Comparison of ENCODE assay signal across 30 cellular contexts in the genomic region with DNA sequence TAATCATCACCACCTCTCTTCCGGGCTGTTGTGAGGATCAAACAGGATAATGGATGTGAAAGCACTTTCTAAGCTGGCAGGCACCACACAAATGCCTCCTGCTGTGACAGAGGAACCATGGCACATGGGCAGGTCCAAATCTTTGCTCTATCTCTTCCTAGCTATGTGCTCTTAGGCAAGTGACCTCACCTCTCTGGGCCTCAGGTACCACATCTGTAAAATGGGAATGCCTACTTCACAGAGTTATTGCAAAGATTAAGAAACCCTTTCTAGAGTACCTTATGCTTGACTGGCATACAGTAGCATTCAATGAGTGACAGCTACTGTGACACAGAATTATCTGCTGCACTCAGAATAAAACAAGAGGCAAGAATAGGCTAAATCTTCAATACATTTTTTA.
"Had no signal": no experiment of that assay in that cellular context is flagged by ENCODE, and none has a peak within 500 bp of the region (broad histone marks: within the 10 kb centered on the region; RNA-seq: fewer than 3 reads in every experiment).

No MANE protein-coding gene starts in this region.

- H3K9me3 ChIP-seq: left lung, lower lobe of right lung, neutrophil, ovary, right atrium auricular region, stomach, thoracic aorta, tibial artery, upper lobe of right lung had no signal

- H3K4me1 ChIP-seq: tibial artery had no signal

- DNase-seq: immature natural killer cell; kidney; left colon; left lung; lower lobe of right lung; mammary epithelial cell; mesenchymal stem cell; naive B cell; natural killer cell; nephron progenitor cell; ovary; stimulated activated CD4-positive, alpha-beta T cell treated with anti-CD3 and anti-CD28 coated beads, Interleukin-12 subunit alpha, Interleukin-12 subunit beta, amount 100 ng/mL, for 4 hours; stimulated activated CD4-positive, alpha-beta T cell treated with anti-CD3 and anti-CD28 coated beads, Interleukin-15, amount 100 ng/mL, for 24 hours; stimulated activated CD4-positive, alpha-beta T cell treated with anti-CD3 and anti-CD28 coated beads, Interleukin-2, amount 100 ng/mL, for 24 hours; stimulated activated CD4-positive, alpha-beta T cell treated with anti-CD3 and anti-CD28 coated beads, Interleukin-4, amount 100 ng/mL, for 1 hour; stimulated activated naive B cell treated with anti-CD40 and anti-IgM and Interleukin-4, amounts not matched to agents 10 μg/mL and 1 μg/mL and 100 μg/mL, for 72 hours; stimulated activated naive CD8-positive, alpha-beta T cell treated with anti-CD3 and anti-CD28 coated beads, Interleukin-15, Interleukin-2, amounts not matched to agents 100 U/mL and 50 U/mL, for 24 hours; stomach; tibial artery; trophoblast cell; upper lobe of right lung had no signal

- H3K4me2 ChIP-seq: hepatocyte, neural progenitor cell had no signal

- FAIRE-seq: islet of Langerhans, kidney, urothelium cell line had no signal

- H3K27ac ChIP-seq: hepatocyte, left lung, lower lobe of right lung, neural progenitor cell, neutrophil, ovary, right atrium auricular region, skin epidermis, stomach, thoracic aorta, tibial artery, upper lobe of right lung had no signal

- ATAC-seq: left colon; left lung; lower lobe of right lung; natural killer cell; sciatic nerve; stimulated activated naive B cell treated with anti-CD40 and anti-IgM and Interleukin-4, amounts not matched to agents 10 μg/mL and 1 μg/mL and 100 μg/mL, for 72 hours; stimulated activated naive CD8-positive, alpha-beta T cell treated with anti-CD3 and anti-CD28 coated beads, Interleukin-15, Interleukin-2, amounts not matched to agents 100 U/mL and 50 U/mL, for 24 hours; upper lobe of right lung had no signal

- H3K9ac ChIP-seq: neural progenitor cell had no signal

- H3K27me3 ChIP-seq: hepatocyte, left lung, neural progenitor cell, neutrophil, ovary, right atrium auricular region, stomach, tibial artery, upper lobe of right lung had no signal

- H3K79me2 ChIP-seq: hepatocyte had no signal

- H3K36me3 ChIP-seq: ovary had no signal

- H2AFZ ChIP-seq: hepatocyte, neural progenitor cell had no signal

- H3K4me3 ChIP-seq: hepatocyte, left lung, lower lobe of right lung, neural progenitor cell, ovary, right atrium auricular region, skin epidermis, stomach, thoracic aorta, tibial artery, upper lobe of right lung had no signal
